Comparison of ENCODE assay signal across 8 cellular contexts in the genomic region with DNA sequence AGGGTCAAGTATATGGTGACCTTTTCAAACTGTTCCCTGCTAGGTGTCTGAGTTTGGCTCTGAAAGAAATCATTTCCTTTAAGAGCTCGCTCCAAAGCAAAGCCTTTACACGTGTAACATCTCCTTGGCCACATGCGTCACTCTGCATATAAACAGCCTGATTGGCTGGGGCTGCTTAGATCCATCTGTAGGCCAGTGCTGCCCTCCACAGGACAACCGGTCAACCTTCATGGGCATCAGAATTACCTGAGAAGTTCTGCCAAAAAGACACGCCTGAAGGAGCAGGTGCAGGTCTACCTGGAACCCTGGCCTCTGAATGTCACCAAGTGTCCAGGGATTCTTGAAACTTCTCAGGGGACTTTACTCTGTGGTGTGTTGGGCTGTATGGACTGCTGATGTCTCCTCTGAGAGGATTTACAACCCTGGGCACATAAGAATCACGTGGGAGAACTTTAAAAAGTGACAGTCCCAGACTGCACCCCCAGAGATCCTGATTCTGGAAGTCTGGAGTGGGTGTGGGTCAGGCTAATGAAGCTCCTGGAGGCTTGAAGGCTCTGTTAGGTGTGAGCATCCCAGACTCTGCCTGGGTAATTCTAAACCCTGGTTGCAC.
A peak's percentile ranks its signal among the peaks of the same experiment; 100 is the strongest.
DNase-seq lines count a peak whose midpoint lies in the region; ATAC-seq lines count a peak whose summit lies in the region.

No MANE protein-coding gene starts in this region.

- H3K4me1 Mint-ChIP-seq in activated CD4-positive, alpha-beta memory T cell treated with anti-CD3 and anti-CD28 coated beads, Interleukin-2, amount 10 ng/mL, durations not matched to agents 7 days and 5 days, result peaks cover 14% of the 10 kb centered on the region

- POLR2A ChIA-PET in activated CD4-positive, alpha-beta memory T cell treated with anti-CD3 and anti-CD28 coated beads, Interleukin-2, amount 10 ng/mL, durations not matched to agents 7 days and 5 days (lab: Charles Lee), result interaction anchor here (1.6 kb wide), 1 partner anchor 499 kb away, joined by 7 read pairs; no protein-coding TSS in a partner anchor

- H3K4me3 Mint-ChIP-seq in activated CD4-positive, alpha-beta memory T cell treated with anti-CD3 and anti-CD28 coated beads, Interleukin-2, amount 10 ng/mL, durations not matched to agents 7 days and 5 days, result no peak overlapping the region

- ATAC-seq in GM19397 (IDR thresholded peaks at IDR 0.05; ENCODE audit: unreplicated experiment) (peak; percentile 88), HG03469 (IDR thresholded peaks at IDR 0.05; ENCODE audit: unreplicated experiment) (peak; percentile 91)

- no peaks in the 10 kb centered on the region for H3K9me3 Mint-ChIP-seq in activated CD4-positive, alpha-beta memory T cell treated with anti-CD3 and anti-CD28 coated beads, Interleukin-2, amount 10 ng/mL, durations not matched to agents 7 days and 5 days

- peaks cover 2% of the 10 kb centered on the region for H3K27me3 Mint-ChIP-seq in activated CD4-positive, alpha-beta memory T cell treated with anti-CD3 and anti-CD28 coated beads, Interleukin-2, amount 10 ng/mL, durations not matched to agents 7 days and 5 days

- CTCF ChIA-PET in activated CD4-positive, alpha-beta memory T cell treated with anti-CD3 and anti-CD28 coated beads, Interleukin-2, amount 10 ng/mL, durations not matched to agents 7 days and 5 days (lab: Charles Lee), result interaction anchor here (0.6 to 5.1 kb wide), 15 partner anchors 9 to 775 kb away, joined by 3 to 235 read pairs (median 4); a partner anchor contains a TSS

- DNase-seq in CD1c-positive myeloid dendritic cell (ENCODE audit: extremely low spot score) (peak; percentile 89), NCI-H526 treated with DMSO at 0.1 percent for 48 hours (lab: John Stamatoyannopoulos, UW) (peak; percentile 42), lung microvascular endothelial cell (ENCODE audit: low read depth in 2 of 2) (peak; percentile 88 to 92)
- DNase-seq in activated CD4-positive, alpha-beta memory T cell treated with anti-CD3 and anti-CD28 coated beads, Interleukin-2, amount 10 ng/mL, durations not matched to agents 7 days and 5 days, result peak; percentile 84
- DNase-seq in effector CD4-positive, alpha-beta T cell, result peak; percentile 54
- peak; percentile 41 for DNase-seq in stimulated activated CD8-positive, alpha-beta memory T cell treated with anti-CD3 and anti-CD28 coated beads, Interleukin-15, amount 100 ng/mL, for 1 hour (ENCODE audit: low read depth)

- no peak overlapping the region for H3K27ac Mint-ChIP-seq in activated CD4-positive, alpha-beta memory T cell treated with anti-CD3 and anti-CD28 coated beads, Interleukin-2, amount 10 ng/mL, durations not matched to agents 7 days and 5 days

- H3K36me3 Mint-ChIP-seq in activated CD4-positive, alpha-beta memory T cell treated with anti-CD3 and anti-CD28 coated beads, Interleukin-2, amount 10 ng/mL, durations not matched to agents 7 days and 5 days (ENCODE audit: low read depth), result no peaks in the 10 kb centered on the region

Comparison
In these comparisons a context has a peak if more than half of its experiments do, and no peak if none do; other contexts are left out.
1. Peak in every context shown above with its lines: DNase-seq and ATAC-seq.